In the genomic region with DNA sequence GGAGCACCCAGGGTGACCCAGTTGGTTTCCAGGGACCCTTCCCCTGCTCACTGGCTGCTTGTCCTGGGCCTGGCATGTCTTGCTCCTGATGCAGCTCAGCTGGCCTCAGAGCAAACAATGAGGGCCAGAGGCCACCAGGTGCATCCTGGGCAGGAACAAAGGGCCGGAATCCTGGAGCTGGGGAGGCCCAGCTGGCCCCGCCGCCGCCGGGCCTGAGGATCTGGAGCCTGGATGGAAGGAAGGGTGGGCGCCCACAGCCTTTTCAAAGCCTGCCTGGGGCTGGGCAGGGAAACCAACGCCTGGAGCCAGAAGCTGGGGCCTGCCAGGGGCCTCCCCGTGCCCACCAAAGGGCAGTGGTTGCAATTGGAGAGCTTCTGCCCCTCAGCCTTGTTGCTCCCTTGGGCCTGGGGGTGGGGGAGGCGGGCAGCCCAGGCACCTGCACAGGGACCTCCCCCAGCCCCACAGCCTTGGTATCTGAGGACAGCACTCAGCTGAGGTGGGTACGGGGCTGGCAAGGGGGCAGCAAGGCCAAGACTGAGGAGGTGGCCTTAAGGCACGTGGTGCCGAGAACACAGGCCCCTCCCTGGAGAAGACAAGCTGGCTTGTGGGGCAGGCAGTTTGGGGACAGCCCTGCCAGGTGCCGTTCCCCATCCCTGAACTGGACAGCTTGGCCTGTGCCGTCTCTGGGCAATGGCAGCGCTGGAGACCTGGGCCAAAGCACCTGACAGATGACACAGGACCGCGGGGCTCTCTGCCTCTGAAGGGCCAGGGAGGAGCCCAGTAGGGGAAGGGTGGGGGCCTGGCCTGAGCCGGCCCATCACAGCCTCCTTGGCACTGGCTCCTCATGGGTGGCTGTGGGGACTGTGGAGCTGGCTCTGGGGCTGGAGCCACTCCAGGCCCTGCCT, we compare ENCODE assay signal across 9 cellular contexts. TPM values are rescaled to one million over a fixed set of nuclear protein-coding genes. Genes with fewer than 3 reads are reported as not detected.
A peak's percentile ranks its signal among the peaks of the same experiment; 100 is the strongest.
DNase-seq lines count a peak whose midpoint lies in the region; ATAC-seq lines count a peak whose summit lies in the region.
"Had no signal": no experiment of that assay in that cellular context is flagged by ENCODE, and none has a peak within 500 bp of the region (broad histone marks: within the 10 kb centered on the region; RNA-seq: fewer than 3 reads in every experiment).

No MANE protein-coding gene starts in this region.

- intact Hi-C loops in left colon (cut with DNase I, micrococcal nuclease), result loop anchor here in 1 of 2 donors (10.0 kb wide), 1 partner anchor 94 kb away; no protein-coding TSS in a partner anchor

- peak; percentile 16 for DNase-seq in DMS 273 (lab: John Stamatoyannopoulos, UW; ENCODE audit: unreplicated experiment)
- DNase-seq in DMS 273 treated with DMSO at 0.1 percent for 48 hours (lab: John Stamatoyannopoulos, UW), result no peak
- DNase-seq in SHP77 treated with DMSO at 0.1 percent for 48 hours (lab: John Stamatoyannopoulos, UW), result peak; percentile 41
- no peak for DNase-seq in left colon
- DNase-seq in stimulated activated effector memory CD8-positive, alpha-beta T cell treated with anti-CD3 and anti-CD28 coated beads, Interleukin-12 subunit alpha, Interleukin-12 subunit beta, amount 100 ng/mL, for 72 hours (ENCODE audit: low spot score in 2 of 2), result no peak
- no peak for DNase-seq in NCI-H524 treated with DMSO at 0.1 percent for 48 hours (lab: John Stamatoyannopoulos, UW)
- DNase-seq in stimulated activated CD4-positive, alpha-beta T cell treated with anti-CD3 and anti-CD28 coated beads, Interleukin-15, amount 100 ng/mL, for 24 hours, result no peak
- DNase-seq in SKM-1 treated with dmso at 0.1 percent for 144 hours (lab: John Stamatoyannopoulos, UW; ENCODE audit: unreplicated experiment), result no peak
- DNase-seq: NCI-H1694 had no signal

- H3K9me3 Mint-ChIP-seq in stimulated activated effector memory CD8-positive, alpha-beta T cell treated with anti-CD3 and anti-CD28 coated beads, Interleukin-12 subunit alpha, Interleukin-12 subunit beta, amount 100 ng/mL, for 72 hours, result no peaks in the 10 kb centered on the region

- ATAC-seq in left colon, result peak; percentile 20
- no peak for ATAC-seq in stimulated activated effector memory CD8-positive, alpha-beta T cell treated with anti-CD3 and anti-CD28 coated beads, Interleukin-12 subunit alpha, Interleukin-12 subunit beta, amount 100 ng/mL, for 72 hours

- peak overlapping the region; percentile 78 for H3K27ac Mint-ChIP-seq in stimulated activated effector memory CD8-positive, alpha-beta T cell treated with anti-CD3 and anti-CD28 coated beads, Interleukin-12 subunit alpha, Interleukin-12 subunit beta, amount 100 ng/mL, for 72 hours

- H3K36me3 Mint-ChIP-seq in stimulated activated effector memory CD8-positive, alpha-beta T cell treated with anti-CD3 and anti-CD28 coated beads, Interleukin-12 subunit alpha, Interleukin-12 subunit beta, amount 100 ng/mL, for 72 hours, result peaks cover 19% of the 10 kb centered on the region

- H3K4me1 Mint-ChIP-seq in stimulated activated effector memory CD8-positive, alpha-beta T cell treated with anti-CD3 and anti-CD28 coated beads, Interleukin-12 subunit alpha, Interleukin-12 subunit beta, amount 100 ng/mL, for 72 hours, result peaks cover 15% of the 10 kb centered on the region

- no peak overlapping the region for H3K4me3 Mint-ChIP-seq in stimulated activated effector memory CD8-positive, alpha-beta T cell treated with anti-CD3 and anti-CD28 coated beads, Interleukin-12 subunit alpha, Interleukin-12 subunit beta, amount 100 ng/mL, for 72 hours

RNA-seq across cellular contexts. Expression of gene ADORA2A, which starts 7.1 kb away (rescaled TPM):
- total RNA-seq in left colon, result 1 to 10 TPM; 2.5 to 4.0 TPM

Comparison
In these comparisons a context has a peak if more than half of its experiments do, and no peak if none do; other contexts are left out.
1. DNase-seq: peak in DMS 273 (single experiment) and SHP77 treated with DMSO at 0.1 percent for 48 hours (single experiment); none in DMS 273 treated with DMSO at 0.1 percent for 48 hours (single experiment), left colon (0 of 2), stimulated activated effector memory CD8-positive, alpha-beta T cell treated with anti-CD3 and anti-CD28 coated beads, Interleukin-12 subunit alpha, Interleukin-12 subunit beta, amount 100 ng/mL, for 72 hours (0 of 2), NCI-H524 treated with DMSO at 0.1 percent for 48 hours (single experiment), stimulated activated CD4-positive, alpha-beta T cell treated with anti-CD3 and anti-CD28 coated beads, Interleukin-15, amount 100 ng/mL, for 24 hours (single experiment) and SKM-1 treated with dmso at 0.1 percent for 144 hours (single experiment).